14 cellular contexts compared by ENCODE assay signal in genomic region chr6:158565482-158566040, GRCh38. TPM values are rescaled to one million over a fixed set of nuclear protein-coding genes. Genes with fewer than 3 reads are reported as not detected.
DNase-seq lines count a peak whose midpoint lies in the region; ATAC-seq and TF ChIP-seq lines count a peak whose summit lies in the region.
"Had no signal": no experiment of that assay in that cellular context is flagged by ENCODE, and none has a peak within 500 bp of the region (broad histone marks: within the 10 kb centered on the region; RNA-seq: fewer than 3 reads in every experiment).

No MANE protein-coding gene starts in this region.

- no peak overlapping the region for H2AFZ ChIP-seq in GM23338

- H3K27me3 ChIP-seq in CD4-positive, alpha-beta memory T cell (ENCODE audit: insufficient read depth, low read length): no peaks in the 10 kb centered on the region
- H3K27me3 ChIP-seq in GM23338 (ENCODE audit: insufficient read depth) (no peaks in the 10 kb centered on the region), brain microvascular endothelial cell (replicated peaks) (no peaks in the 10 kb centered on the region), psoas muscle (ENCODE audit: insufficient read depth in 3 of 3, low read length in 2 of 3) (no peaks in the 10 kb centered on the region)
- H3K27me3 ChIP-seq: SJCRH30 had no signal

- POLR2A ChIA-PET in CD4-positive, alpha-beta memory T cell (lab: Charles Lee; ENCODE audit: partially characterized antibody): interaction anchor here (2.2 kb wide), 1 partner anchor 75 kb away, joined by 6 read pairs; no protein-coding TSS in a partner anchor

- in situ Hi-C loops in brain microvascular endothelial cell (cut with HindIII; ENCODE audit: low pct_ligation_motif_present, low sequenced_read_pairs): no loop called here

- H3K27ac Mint-ChIP-seq in CD4-positive, alpha-beta memory T cell: peak overlapping the region; percentile 86 to 96 (median 92)
- peak overlapping the region; percentile 16; the same call in 1 of the 2 replicates for H3K27ac Mint-ChIP-seq in GM23338

- H3K9me3 ChIP-seq in CD4-positive, alpha-beta memory T cell (ENCODE audit: control insufficient read depth in 1 of 2, low read length in 2 of 2): no peaks in the 10 kb centered on the region
- no peaks in the 10 kb centered on the region for H3K9me3 ChIP-seq in psoas muscle
- H3K9me3 ChIP-seq: SJCRH30 had no signal

- H3K27me3 Mint-ChIP-seq in CD4-positive, alpha-beta memory T cell: no peaks in the 10 kb centered on the region
- H3K27me3 Mint-ChIP-seq in GM23338 (ENCODE audit: insufficient read depth, low read depth, poor library complexity): peaks cover 12% of the 10 kb centered on the region

- H3F3A ChIP-seq in GM23338 (replicated peaks; ENCODE audit: low read depth): 0 out of 2 replicates have a peak, but pooled peaks cover 3% of the 10 kb centered on the region

- H3K4me1 Mint-ChIP-seq in CD4-positive, alpha-beta memory T cell: peaks cover 67 to 93% (median 82%) of the 10 kb centered on the region in 4 donors
- H3K4me1 Mint-ChIP-seq in GM23338: peaks cover 48% of the 10 kb centered on the region

- H3K4me1 ChIP-seq in CD4-positive, alpha-beta memory T cell (ENCODE audit: insufficient read depth, low read length): peaks cover 85% of the 10 kb centered on the region
- peaks cover 10% of the 10 kb centered on the region; the same call in 1 of the 2 replicates for H3K4me1 ChIP-seq in GM23338 (ENCODE audit: insufficient read depth)
- H3K4me1 ChIP-seq in psoas muscle: peaks cover 14% of the 10 kb centered on the region

- H3K79me2 ChIP-seq in GM23338 (replicated peaks; ENCODE audit: insufficient read depth): peaks cover 99% of the 10 kb centered on the region

- intact Hi-C loops in CD4-positive, alpha-beta memory T cell (cut with micrococcal nuclease): no loop called here
- intact Hi-C loops in psoas muscle (cut with DNase I): no loop called here

- ATAC-seq in GM23338: peak; percentile 44
- ATAC-seq in psoas muscle: no peak
- ATAC-seq: esophagus mucosa had no signal

- H3K9me2 ChIP-seq in GM23338 (ENCODE audit: insufficient read depth): no peaks in the 10 kb centered on the region

- H3K4me3 Mint-ChIP-seq in CD4-positive, alpha-beta memory T cell: peak overlapping the region in 7 of 8 donors; percentile 19 to 84 (median 74)
- no peak overlapping the region for H3K4me3 Mint-ChIP-seq in GM23338

- CTCF ChIA-PET in CD4-positive, alpha-beta memory T cell (lab: Charles Lee; ENCODE audit: partially characterized antibody): interaction anchor here (1.0 to 1.1 kb wide), 2 partner anchors 47 to 126 kb away, joined by 3 read pairs; no protein-coding TSS in a partner anchor

- H3K27ac ChIP-seq in CD4-positive, alpha-beta memory T cell (ENCODE audit: low read depth, low read length): peak overlapping the region; percentile 38
- H3K27ac ChIP-seq in GM23338 (ENCODE audit: low read depth): no peak overlapping the region
- H3K27ac ChIP-seq in brain microvascular endothelial cell: no peak overlapping the region
- H3K27ac ChIP-seq in psoas muscle: no peak overlapping the region
- H3K27ac ChIP-seq: SJCRH30 had no signal

- H4K20me1 ChIP-seq in GM23338 (replicated peaks; ENCODE audit: insufficient read depth): peaks cover 49% of the 10 kb centered on the region

- no peaks in the 10 kb centered on the region for H3K36me3 ChIP-seq in CD4-positive, alpha-beta memory T cell (ENCODE audit: insufficient read depth, low read length)
- no peaks in the 10 kb centered on the region for H3K36me3 ChIP-seq in GM23338 (ENCODE audit: insufficient read depth)
- H3K36me3 ChIP-seq in brain microvascular endothelial cell (replicated peaks): no peaks in the 10 kb centered on the region
- no peaks in the 10 kb centered on the region for H3K36me3 ChIP-seq in psoas muscle (ENCODE audit: insufficient read depth in 1 of 2, low read depth in 1 of 2)
- H3K36me3 ChIP-seq: SJCRH30 had no signal

- DNase-seq in CD4-positive, alpha-beta memory T cell: no peak
- no peak for DNase-seq in GM23338 (ENCODE audit: low spot score)
- DNase-seq in brain microvascular endothelial cell: no peak
- DNase-seq in mesenteric fat pad (ENCODE audit: low spot score): peak; percentile 64
- no peak for DNase-seq in psoas muscle
- no peak for DNase-seq in dermis blood vessel endothelial cell
- no peak for DNase-seq in dedifferentiated amniotic fluid mesenchymal stem cell (ENCODE audit: extremely low spot score)
- DNase-seq: caudate nucleus, GDM1, hypothalamus, NCI-H1092, occipital lobe, SJCRH30 had no signal

- no peak overlapping the region for H3K4me2 ChIP-seq in GM23338

- H3K36me3 Mint-ChIP-seq in CD4-positive, alpha-beta memory T cell: peaks cover 4 to 6% of the 10 kb centered on the region in 2 donors
- peaks cover 7% of the 10 kb centered on the region for H3K36me3 Mint-ChIP-seq in GM23338 (ENCODE audit: low read depth)

- peak; percentile 38 to 53 for TF ChIP-seq CTCF in GM23338 (conservative IDR thresholded peaks at IDR 0.05; ENCODE audit: low read depth in 2 of 2)
- TF ChIP-seq CTCF in brain microvascular endothelial cell (IDR thresholded peaks at IDR 0.05; ENCODE audit: low read depth, low read length, missing control alignments): peak; percentile 34
- TF ChIP-seq CTCF in psoas muscle (IDR thresholded peaks at IDR 0.05): no peak

- no peak overlapping the region for H3K4me3 ChIP-seq in CD4-positive, alpha-beta memory T cell (ENCODE audit: low read length in 2 of 2)
- H3K4me3 ChIP-seq in GM23338: no peak overlapping the region
- no peak overlapping the region for H3K4me3 ChIP-seq in brain microvascular endothelial cell (ENCODE audit: low read depth, low read length)
- no peak overlapping the region for H3K4me3 ChIP-seq in psoas muscle
- H3K4me3 ChIP-seq: SJCRH30 had no signal

- H3K9me3 Mint-ChIP-seq in CD4-positive, alpha-beta memory T cell: no peaks in the 10 kb centered on the region
- no peaks in the 10 kb centered on the region for H3K9me3 Mint-ChIP-seq in GM23338

- whole genome bisulfite sequencing in psoas muscle, 3 donors: 89 to 92% (median 89%) methylated on average over 14 of the region's 14 CpGs

TF ChIP-seq in GM23338, 12 proteins besides CTCF, POLR2A, EP300 and RAD21:
- TF ChIP-seq CREB1 (CRISPR knock-in tag; IDR thresholded peaks at IDR 0.05; ENCODE audit: low read depth) (no peak), ZNF114 (CRISPR knock-in tag; IDR thresholded peaks at IDR 0.05) (no peak), JUNB (IDR thresholded peaks at IDR 0.05; ENCODE audit: unreplicated experiment) (no peak), REST (IDR thresholded peaks at IDR 0.05; ENCODE audit: unreplicated experiment) (no peak), STAT1 (IDR thresholded peaks at IDR 0.05; ENCODE audit: unreplicated experiment) (no peak), NANOG (IDR thresholded peaks at IDR 0.05; ENCODE audit: borderline replicate concordance) (no peak)

RNA-seq across cellular contexts. Expression of gene TMEM181, which starts 5.7 kb away (rescaled TPM):
- 10 to 100 TPM; 26.1 to 28.0 TPM for total RNA-seq in CD4-positive, alpha-beta memory T cell
- polyA plus RNA-seq in CD4-positive, alpha-beta memory T cell: 1 to 10 TPM; 4.3 to 8.1 TPM
- total RNA-seq in GM23338 (2014; rRNA removed; shearing (Covaris generic)): 25.2 and 28.2 TPM in 2 replicates
- 11.9 and 12.3 TPM in 2 replicates for polyA plus RNA-seq in GM23338 (2016; fragmentation: Nextera tagmentation; extraction: Ambion mirVana)
- 27.3 TPM for total RNA-seq in mesenteric fat pad
- total RNA-seq in psoas muscle: 10 to 100 TPM in 3 of 4 donors, 1 to 10 TPM in 1; 7.8 to 12.9 (median 11.5) TPM
- 10 to 100 TPM in 2 of 3 donors, 1 to 10 TPM in 1; 6.8 to 16.2 (median 13.2) TPM for polyA plus RNA-seq in psoas muscle
- 43.9 and 57.9 TPM in 2 replicates for total RNA-seq in dermis blood vessel endothelial cell
